16 cellular contexts compared by ENCODE assay signal in genomic region chr4:98779021-98779420, GRCh38.
"Had no signal": no experiment of that assay in that cellular context is flagged by ENCODE, and none has a peak within 500 bp of the region (broad histone marks: within the 10 kb centered on the region; RNA-seq: fewer than 3 reads in every experiment).

No MANE protein-coding gene starts in this region.

- H3K9me3 Mint-ChIP-seq: activated naive CD8-positive, alpha-beta T cell treated with anti-CD3 and anti-CD28 coated beads, Interleukin-2, amount 50 U/mL, for 24 hours; stimulated activated memory B cell treated with anti-CD40 and anti-IgM and Interleukin-4, amounts not matched to agents 10 μg/mL and 1 μg/mL and 100 μg/mL, for 72 hours; WTC11 had no signal

- DNase-seq: activated CD4-positive, alpha-beta T cell treated with anti-CD3 and anti-CD28 coated beads for 48 hours; activated CD8-positive, alpha-beta memory T cell treated with anti-CD3 and anti-CD28 coated beads, Interleukin-2, amount 50 U/mL, for 48 hours; activated CD8-positive, alpha-beta T cell treated with anti-CD3 and anti-CD28 coated beads, Interleukin-2, amount 10 ng/mL, durations not matched to agents 7 days and 5 days; activated naive CD4-positive, alpha-beta T cell; activated naive CD8-positive, alpha-beta T cell treated with anti-CD3 and anti-CD28 coated beads, Interleukin-2, amount 50 U/mL, for 24 hours; effector CD8-positive, alpha-beta T cell; glutamatergic neuron; left cardiac atrium; pancreas; small intestine; T-helper 17 cell; transverse colon had no signal

- ATAC-seq: activated CD8-positive, alpha-beta T cell treated with anti-CD3 and anti-CD28 coated beads, Interleukin-2, amount 10 ng/mL, durations not matched to agents 7 days and 5 days; activated naive CD8-positive, alpha-beta T cell treated with anti-CD3 and anti-CD28 coated beads, Interleukin-2, amount 50 U/mL, for 24 hours; stimulated activated memory B cell treated with anti-CD40 and anti-IgM and Interleukin-4, amounts not matched to agents 10 μg/mL and 1 μg/mL and 100 μg/mL, for 72 hours; T-helper 17 cell; WTC11 had no signal

- H3K4me3 ChIP-seq: coronary artery, pancreas, transverse colon had no signal

- H3K27ac Mint-ChIP-seq: activated CD8-positive, alpha-beta T cell treated with anti-CD3 and anti-CD28 coated beads, Interleukin-2, amount 10 ng/mL, durations not matched to agents 7 days and 5 days; activated naive CD8-positive, alpha-beta T cell treated with anti-CD3 and anti-CD28 coated beads, Interleukin-2, amount 50 U/mL, for 24 hours; stimulated activated memory B cell treated with anti-CD40 and anti-IgM and Interleukin-4, amounts not matched to agents 10 μg/mL and 1 μg/mL and 100 μg/mL, for 72 hours; T-helper 17 cell; WTC11 had no signal

- H3K4me3 Mint-ChIP-seq: activated CD8-positive, alpha-beta T cell treated with anti-CD3 and anti-CD28 coated beads, Interleukin-2, amount 10 ng/mL, durations not matched to agents 7 days and 5 days; activated naive CD8-positive, alpha-beta T cell treated with anti-CD3 and anti-CD28 coated beads, Interleukin-2, amount 50 U/mL, for 24 hours; stimulated activated memory B cell treated with anti-CD40 and anti-IgM and Interleukin-4, amounts not matched to agents 10 μg/mL and 1 μg/mL and 100 μg/mL, for 72 hours; T-helper 17 cell; WTC11 had no signal

- H3K36me3 ChIP-seq: pancreas, transverse colon had no signal

- H3K27me3 Mint-ChIP-seq: activated naive CD8-positive, alpha-beta T cell treated with anti-CD3 and anti-CD28 coated beads, Interleukin-2, amount 50 U/mL, for 24 hours had no signal

- H3K27me3 ChIP-seq: pancreas, transverse colon had no signal

- H3K4me1 Mint-ChIP-seq: activated naive CD8-positive, alpha-beta T cell treated with anti-CD3 and anti-CD28 coated beads, Interleukin-2, amount 50 U/mL, for 24 hours; stimulated activated memory B cell treated with anti-CD40 and anti-IgM and Interleukin-4, amounts not matched to agents 10 μg/mL and 1 μg/mL and 100 μg/mL, for 72 hours; T-helper 17 cell; WTC11 had no signal

- H3K36me3 Mint-ChIP-seq: stimulated activated memory B cell treated with anti-CD40 and anti-IgM and Interleukin-4, amounts not matched to agents 10 μg/mL and 1 μg/mL and 100 μg/mL, for 72 hours; WTC11 had no signal

- H3K4me1 ChIP-seq: pancreas had no signal

- H3K27ac ChIP-seq: coronary artery, epithelial cell of prostate, pancreas had no signal

- H3K9me3 ChIP-seq: pancreas, transverse colon had no signal
